In genomic region chr9:72888032-72888431, GRCh38 we compare ENCODE assay signal across 21 cellular contexts.
"Had no signal": no experiment of that assay in that cellular context is flagged by ENCODE, and none has a peak within 500 bp of the region (broad histone marks: within the 10 kb centered on the region; RNA-seq: fewer than 3 reads in every experiment).

No MANE protein-coding gene starts in this region.

- ATAC-seq: activated CD8-positive, alpha-beta T cell treated with anti-CD3 and anti-CD28 coated beads for 36 hours; activated naive CD8-positive, alpha-beta T cell treated with anti-CD3 and anti-CD28 coated beads, Interleukin-2, amount 50 U/mL, for 24 hours; body of pancreas; left ventricle myocardium superior; right lobe of liver; stimulated activated effector memory CD8-positive, alpha-beta T cell treated with anti-CD3 and anti-CD28 coated beads, Interleukin-12 subunit alpha, Interleukin-12 subunit beta, amount 100 ng/mL, for 72 hours; T-helper 17 cell; WTC11 had no signal

- H3K9me3 ChIP-seq: body of pancreas, esophagus squamous epithelium, right lobe of liver, thoracic aorta, uterus had no signal

- H3K27ac ChIP-seq: body of pancreas, coronary artery, esophagus squamous epithelium, right lobe of liver, thoracic aorta, uterus had no signal

- H3K4me3 ChIP-seq: body of pancreas, coronary artery, esophagus squamous epithelium, right lobe of liver, thoracic aorta, uterus had no signal

- H3K27me3 ChIP-seq: body of pancreas, esophagus squamous epithelium, right lobe of liver, uterus had no signal

- DNase-seq: activated CD4-positive, alpha-beta T cell treated with anti-CD3 and anti-CD28 coated beads for 1 hour; activated CD4-positive, alpha-beta T cell treated with anti-CD3 and anti-CD28 coated beads, Interleukin-2, amount 50 U/mL, for 1 hour; activated CD8-positive, alpha-beta T cell treated with anti-CD3 and anti-CD28 coated beads for 36 hours; activated naive CD8-positive, alpha-beta T cell treated with anti-CD3 and anti-CD28 coated beads, Interleukin-2, amount 50 U/mL, for 24 hours; activated T-cell treated with anti-CD3 and anti-CD28 coated beads, Interleukin-2, amount 50 U/mL, for 48 hours; aorta; body of pancreas; endodermal cell; esophagus squamous epithelium; left ventricle myocardium superior; right lobe of liver; small intestine; stimulated activated CD4-positive, alpha-beta T cell treated with anti-CD3 and anti-CD28 coated beads, Interleukin-4, amount 100 ng/mL, for 24 hours; T-helper 17 cell; uterus had no signal

- H3K36me3 ChIP-seq: esophagus squamous epithelium, uterus had no signal

- H3K4me1 ChIP-seq: body of pancreas, right lobe of liver, uterus had no signal

- FAIRE-seq: frontal cortex, islet of Langerhans, small intestine had no signal
